15 cellular contexts compared by ENCODE assay signal in genomic region chr12:109495012-109495411, GRCh38. TPM values are rescaled to one million over a fixed set of nuclear protein-coding genes. Genes with fewer than 3 reads are reported as not detected.
A peak's percentile ranks its signal among the peaks of the same experiment; 100 is the strongest.
DNase-seq lines count a peak whose midpoint lies in the region; ATAC-seq, FAIRE-seq and TF ChIP-seq lines count a peak whose summit lies in the region.
"Had no signal": no experiment of that assay in that cellular context is flagged by ENCODE, and none has a peak within 500 bp of the region (broad histone marks: within the 10 kb centered on the region; RNA-seq: fewer than 3 reads in every experiment).

No MANE protein-coding gene starts in this region.

- BruUV-seq in GM12878 (replicated peaks; lab: Mats Ljungman, UMichigan) = no TSS peak

- TF ChIP-seq CTCF in GM12878 (IDR thresholded peaks at IDR 0.05 in 2 of 3, conservative IDR thresholded peaks at IDR 0.05 in 1 of 3; ENCODE audit: control insufficient read depth in 2 of 3, extremely low read depth in 1 of 3, insufficient read depth in 1 of 3, low read depth in 3 of 3, low read length in 3 of 3) = no peak
- TF ChIP-seq CTCF in natural killer cell (IDR thresholded peaks at IDR 0.05) = no peak
- no peak for TF ChIP-seq CTCF in testis (IDR thresholded peaks at IDR 0.05)

- no peaks in the 10 kb centered on the region for H3K27me3 Mint-ChIP-seq in activated CD8-positive, alpha-beta memory T cell treated with anti-CD3 and anti-CD28 coated beads, Interleukin-2, amount 10 ng/mL, durations not matched to agents 7 days and 5 days
- no peaks in the 10 kb centered on the region for H3K27me3 Mint-ChIP-seq in natural killer cell (ENCODE audit: low read depth in 2 of 2)

- H3K27me3 ChIP-seq in GM12878 (replicated peaks in 1 of 2; ENCODE audit: control insufficient read depth in 2 of 2, insufficient read depth in 2 of 2, low read length in 1 of 2) (no peaks in the 10 kb centered on the region), testis (no peaks in the 10 kb centered on the region)
- H3K27me3 ChIP-seq: BLaER1 had no signal

- H3K4me1 Mint-ChIP-seq in activated CD8-positive, alpha-beta memory T cell treated with anti-CD3 and anti-CD28 coated beads, Interleukin-2, amount 10 ng/mL, durations not matched to agents 7 days and 5 days = peaks cover 14% of the 10 kb centered on the region
- peaks cover 24 to 36% of the 10 kb centered on the region in 2 donors for H3K4me1 Mint-ChIP-seq in natural killer cell
- H3K4me1 Mint-ChIP-seq: GM23338 had no signal

- DNase-seq in activated CD8-positive, alpha-beta memory T cell treated with anti-CD3 and anti-CD28 coated beads, Interleukin-2, amount 10 ng/mL, durations not matched to agents 7 days and 5 days = no peak
- DNase-seq in activated CD8-positive, alpha-beta memory T cell treated with anti-CD3 and anti-CD28 coated beads for 24 hours = no peak
- DNase-seq in GM18507 (ENCODE audit: extremely low spot score, insufficient read length, low read depth) (no peak), GM12878 (ENCODE audit: low read depth, low spot score) (no peak), natural killer cell (no peak), NCI-H187 (lab: John Stamatoyannopoulos, UW) (no peak), testis (no peak)
- DNase-seq: 8988T, AML-193, DMS53, GF-D8, H7, IMR-90 had no signal

- peaks cover 2 to 13% of the 10 kb centered on the region in 2 experiments for H3K36me3 ChIP-seq in GM12878 (ENCODE audit: control insufficient read depth in 2 of 2, insufficient read depth in 2 of 2, low read length in 1 of 2)
- no peaks in the 10 kb centered on the region for H3K36me3 ChIP-seq in testis (ENCODE audit: low read depth, missing control alignments)

- H3K36me3 Mint-ChIP-seq in activated CD8-positive, alpha-beta memory T cell treated with anti-CD3 and anti-CD28 coated beads, Interleukin-2, amount 10 ng/mL, durations not matched to agents 7 days and 5 days = peaks cover 24% of the 10 kb centered on the region
- peaks cover 26% of the 10 kb centered on the region for H3K36me3 Mint-ChIP-seq in natural killer cell

- H3K9me3 Mint-ChIP-seq in activated CD8-positive, alpha-beta memory T cell treated with anti-CD3 and anti-CD28 coated beads, Interleukin-2, amount 10 ng/mL, durations not matched to agents 7 days and 5 days (ENCODE audit: low read depth) = no peaks in the 10 kb centered on the region
- H3K9me3 Mint-ChIP-seq in natural killer cell = no peaks in the 10 kb centered on the region

- CTCF ChIA-PET in activated CD8-positive, alpha-beta memory T cell treated with anti-CD3 and anti-CD28 coated beads, Interleukin-2, amount 10 ng/mL, durations not matched to agents 7 days and 5 days (lab: Charles Lee) = interaction anchor here (2.1 kb wide), 1 partner anchor 67 kb away, joined by 8 read pairs; no protein-coding TSS in a partner anchor
- CTCF ChIA-PET in GM12878 (lab: Yijun Ruan, JAX) = interaction anchor here (0.9 to 1.1 kb wide), 2 partner anchors 62 to 351 kb away, joined by 3 to 4 read pairs; no protein-coding TSS in a partner anchor

- H2AFZ ChIP-seq in GM12878 (ENCODE audit: control insufficient read depth, low read depth, low read length) = no peak overlapping the region
- H2AFZ ChIP-seq: GM23338 had no signal

- TF ChIP-seq EP300 in GM12878 (IDR thresholded peaks at IDR 0.05; ENCODE audit: borderline replicate concordance in 1 of 2, control insufficient read depth in 1 of 2, low read depth in 2 of 2, low read length in 2 of 2) = no peak

- intact Hi-C loops in GM12878 (cut with micrococcal nuclease; ENCODE audit: unreplicated experiment) (no loop called here), natural killer cell (cut with micrococcal nuclease) (loop anchor here (1.0 to 2.0 kb wide), 4 partner anchors 18 to 67 kb away; partner anchors contain the start of genes KCTD10 and UBE3B), testis (cut with DNase I; ENCODE audit: low total_unique reads) (no loop called here)

- H3K4me3 ChIP-seq in GM12878 (no peak overlapping the region), testis (no peak overlapping the region)
- H3K4me3 ChIP-seq: BLaER1, GM23338 had no signal

- peak; percentile 31 for FAIRE-seq in GM18507 (lab: Jason Lieb, UNC)
- FAIRE-seq in GM12878 (lab: Jason Lieb, UNC) = no peak

- H3K27ac ChIP-seq in GM12878 (ENCODE audit: control insufficient read depth, insufficient read depth) = no peak overlapping the region
- no peak overlapping the region for H3K27ac ChIP-seq in testis
- H3K27ac ChIP-seq: BLaER1 had no signal

- in situ Hi-C loops in GM12878 (cut with MboI) = no loop called here

- RAD21 ChIA-PET in GM12878 (lab: Charles Lee; ENCODE audit: unreplicated experiment) = no interaction called here

- no peaks in the 10 kb centered on the region for H3K79me2 ChIP-seq in GM12878 (ENCODE audit: control insufficient read depth, insufficient read depth, low read length)

- H4K20me1 ChIP-seq in GM12878 (ENCODE audit: control insufficient read depth, insufficient read depth) = no peaks in the 10 kb centered on the region
- H4K20me1 ChIP-seq: BLaER1 had no signal

- SMC1A ChIA-PET in GM12878 (lab: Charles Lee; ENCODE audit: uncharacterized antibody, unreplicated experiment) = interaction anchor here (0.8 kb wide), 1 partner anchor 16 kb away, joined by 3 read pairs; no protein-coding TSS in a partner anchor

- no peak for ATAC-seq in activated CD8-positive, alpha-beta memory T cell treated with anti-CD3 and anti-CD28 coated beads, Interleukin-2, amount 10 ng/mL, durations not matched to agents 7 days and 5 days
- peak; percentile 45; the same call in 2 of the 3 replicates for ATAC-seq in GM12878
- peak; percentile 67 to 92 (median 88) for ATAC-seq in natural killer cell
- ATAC-seq: GM23338 had no signal

- POLR2A ChIA-PET in GM12878 (lab: Charles Lee) = no interaction called here

- H3K9me3 ChIP-seq in GM12878 (replicated peaks; ENCODE audit: control insufficient read depth, insufficient read depth, low read length) (no peaks in the 10 kb centered on the region), testis (no peaks in the 10 kb centered on the region)
- H3K9me3 ChIP-seq: BLaER1 had no signal

- TF ChIP-seq POLR2A in GM12878 (IDR thresholded peaks at IDR 0.05; ENCODE audit: low read depth, low read length) = no peak
- no peak for TF ChIP-seq POLR2A in testis (IDR thresholded peaks at IDR 0.05)

- no peak for TF ChIP-seq RAD21 in GM12878 (IDR thresholded peaks at IDR 0.05; ENCODE audit: insufficient read depth, low read depth, low read length)

- H3K4me3 Mint-ChIP-seq in activated CD8-positive, alpha-beta memory T cell treated with anti-CD3 and anti-CD28 coated beads, Interleukin-2, amount 10 ng/mL, durations not matched to agents 7 days and 5 days = no peak overlapping the region
- H3K4me3 Mint-ChIP-seq in natural killer cell = peak overlapping the region; percentile 59
- H3K4me3 Mint-ChIP-seq: GM23338 had no signal

- H3K27ac Mint-ChIP-seq in activated CD8-positive, alpha-beta memory T cell treated with anti-CD3 and anti-CD28 coated beads, Interleukin-2, amount 10 ng/mL, durations not matched to agents 7 days and 5 days = peak overlapping the region; percentile 29
- H3K27ac Mint-ChIP-seq in natural killer cell = peak overlapping the region; percentile 77 to 85
- H3K27ac Mint-ChIP-seq: GM23338 had no signal

- H3K4me1 ChIP-seq in GM12878 (ENCODE audit: control insufficient read depth, insufficient read depth, low read length) (no peaks in the 10 kb centered on the region), testis (no peaks in the 10 kb centered on the region)
- H3K4me1 ChIP-seq: BLaER1 had no signal

- no peak overlapping the region for H3K9ac ChIP-seq in GM12878 (ENCODE audit: control insufficient read depth, insufficient read depth, low read length)
- H3K9ac ChIP-seq: BLaER1 had no signal

- H3K4me2 ChIP-seq in GM12878 (ENCODE audit: control insufficient read depth, insufficient read depth) = no peak overlapping the region
- H3K4me2 ChIP-seq: BLaER1, GM23338 had no signal

RNA-seq across cellular contexts. Expression of gene UBE3B, which starts 17.6 kb away (rescaled TPM):
- total RNA-seq in activated CD8-positive, alpha-beta memory T cell treated with anti-CD3 and anti-CD28 coated beads, Interleukin-2, amount 10 ng/mL, durations not matched to agents 7 days and 5 days = 10 to 100 TPM; 36.6 to 39.0 TPM
- 119 and 148 TPM in 2 replicates for total RNA-seq in GM12878 (2013; cell fraction: nucleolus; rRNA removed)
- total RNA-seq in GM12878 (2014; rRNA removed) (16.2 and 16.6 TPM in 2 replicates), GM12878 (2014; rRNA removed; fragmentation: Illumina TruSeq; extraction: Trizol) (11.1 and 11.3 TPM in 2 replicates), GM12878 (2021) (17.4 and 19.1 TPM in 2 replicates), natural killer cell (10 to 100 TPM; 32.2 to 46.7 (median 39.5) TPM), testis (10 to 100 TPM; 65.6 to 66.8 TPM)
- polyA plus RNA-seq in GM12878 (2011; ENCODE audit: low read depth) = 9.1 TPM
- polyA plus RNA-seq in GM12878 (2011; rRNA removed) (17.2 and 22.2 TPM in 2 replicates), GM12878 (2014; fragmentation: Illumina TruSeq; extraction: Trizol) (12.9 and 13.7 TPM in 2 replicates), GM12878 (2014; fragmentation: Nextera tagmentation; extraction: Ambion mirVana) (1 to 10 TPM; 7.4 to 7.7 TPM), GM12878 (2014; rRNA removed) (17.5 and 19.6 TPM in 2 replicates), GM12878 (2016; fragmentation: Nextera tagmentation; extraction: Ambion mirVana) (10 to 100 TPM; 21.9 to 25.3 TPM), testis (ENCODE audit: insufficient read depth, low read depth, low replicate concordance) (38.1 TPM)
- 14.6 and 16.6 TPM in 2 replicates for polyA plus RNA-seq in GM12878 (2011; cell fraction: cytosol; rRNA removed)
- 77.5 and 91.8 TPM in 2 replicates for polyA plus RNA-seq in GM12878 (2011; cell fraction: nucleus; rRNA removed)
- polyA plus RNA-seq in GM12878 (2012) = 9.3 and 13.7 TPM in 2 replicates
- 30.5 and 32.1 TPM in 2 replicates for polyA minus RNA-seq in GM12878 (2011; rRNA and poly(A)+ RNA removed)
- 6.8 and 9.7 TPM in 2 replicates for polyA minus RNA-seq in GM12878 (2011; cell fraction: cytosol; rRNA and poly(A)+ RNA removed)
- 41.6 and 48.5 TPM in 2 replicates for polyA minus RNA-seq in GM12878 (2011; cell fraction: nucleus; rRNA and poly(A)+ RNA removed)

RNA-seq across cellular contexts. Expression of gene KCTD10, which starts 17.9 kb away (rescaled TPM):
- total RNA-seq in activated CD8-positive, alpha-beta memory T cell treated with anti-CD3 and anti-CD28 coated beads, Interleukin-2, amount 10 ng/mL, durations not matched to agents 7 days and 5 days = 10 to 100 TPM; 27.2 to 43.2 TPM
- 56.1 and 58.9 TPM in 2 replicates for total RNA-seq in GM12878 (2013; cell fraction: nucleolus; rRNA removed)
- total RNA-seq in GM12878 (2014; rRNA removed) (22.1 and 36.4 TPM in 2 replicates), GM12878 (2014; rRNA removed; fragmentation: Illumina TruSeq; extraction: Trizol) (23.1 and 24.1 TPM in 2 replicates), GM12878 (2021) (34.0 and 40.5 TPM in 2 replicates), natural killer cell (100 to 1,000 TPM in 1 of 3 donors, 10 to 100 TPM in 2; 76.0 to 141 (median 79.0) TPM), testis (10 to 100 TPM; 43.0 to 58.7 TPM)
- 11.3 TPM for polyA plus RNA-seq in GM12878 (2011; ENCODE audit: low read depth)
- polyA plus RNA-seq in GM12878 (2011; rRNA removed) (51.2 and 52.0 TPM in 2 replicates), GM12878 (2014; fragmentation: Illumina TruSeq; extraction: Trizol) (33.3 and 36.3 TPM in 2 replicates), GM12878 (2014; fragmentation: Nextera tagmentation; extraction: Ambion mirVana) (10 to 100 TPM in 1 of 2 experiments, 1 to 10 TPM in 1; 5.6 to 28.4 TPM), GM12878 (2014; rRNA removed) (42.1 and 55.7 TPM in 2 replicates), GM12878 (2016; fragmentation: Nextera tagmentation; extraction: Ambion mirVana) (10 to 100 TPM; 30.1 to 34.4 TPM), testis (ENCODE audit: insufficient read depth, low read depth, low replicate concordance) (43.6 TPM)
- polyA plus RNA-seq in GM12878 (2011; cell fraction: cytosol; rRNA removed) = 42.0 and 53.8 TPM in 2 replicates
- polyA plus RNA-seq in GM12878 (2011; cell fraction: nucleus; rRNA removed) = 57.5 and 57.6 TPM in 2 replicates
- 15.9 and 20.2 TPM in 2 replicates for polyA plus RNA-seq in GM12878 (2012)
- polyA minus RNA-seq in GM12878 (2011; rRNA and poly(A)+ RNA removed) = 75.6 and 102 TPM in 2 replicates
- polyA minus RNA-seq in GM12878 (2011; cell fraction: cytosol; rRNA and poly(A)+ RNA removed) = 22.6 and 25.1 TPM in 2 replicates
- polyA minus RNA-seq in GM12878 (2011; cell fraction: nucleus; rRNA and poly(A)+ RNA removed) = 51.6 and 73.9 TPM in 2 replicates
